ENCODE assay signal across 19 cellular contexts in the genomic region with DNA sequence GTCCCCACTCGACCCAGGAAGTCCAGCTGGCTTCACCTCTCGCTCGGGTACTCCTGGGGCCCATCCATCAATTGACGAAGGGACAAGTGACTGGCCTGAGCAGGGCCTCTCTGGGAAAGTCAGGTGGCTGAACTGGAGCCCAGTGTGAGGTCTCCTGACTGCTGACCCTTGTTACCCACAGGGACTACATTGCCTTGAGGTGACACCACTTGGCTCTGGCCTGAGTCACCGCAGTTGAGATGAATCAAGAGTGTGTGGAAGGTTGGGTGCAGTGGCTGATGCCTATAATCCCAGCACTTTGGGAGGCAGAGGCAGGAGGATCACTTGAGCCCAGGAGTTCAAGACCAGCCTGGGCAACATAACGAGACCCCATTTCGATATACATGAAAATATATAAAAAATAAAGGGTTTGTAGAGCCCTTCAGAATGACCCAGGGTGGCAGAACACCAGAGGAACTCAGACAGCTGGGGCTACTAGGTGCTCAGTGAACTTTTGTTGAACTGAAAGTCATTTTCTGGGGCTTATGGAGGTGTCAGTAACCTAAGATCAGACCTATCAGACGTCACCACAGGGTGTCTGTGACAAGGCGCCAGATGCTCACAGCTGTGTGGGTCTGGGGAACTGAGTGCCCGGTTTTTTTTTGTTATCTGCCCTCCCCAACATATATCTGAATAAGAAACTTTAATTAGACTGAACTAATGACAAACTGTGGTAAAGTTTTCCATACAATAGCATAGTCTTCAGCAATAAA.
"Had no signal": no experiment of that assay in that cellular context is flagged by ENCODE, and none has a peak within 500 bp of the region (broad histone marks: within the 10 kb centered on the region; RNA-seq: fewer than 3 reads in every experiment).

No MANE protein-coding gene starts in this region.

- ATAC-seq: SK-N-SH treated with all-trans-retinoic acid at 6 μM for 48 hours had no signal

- FAIRE-seq: HTR-8/SVneo had no signal

- H3K27ac ChIP-seq: HL-60, RWPE1 had no signal

- DNase-seq: KBM-7, MM.1S, NCI-H1048, NCI-H1105, NCI-H1417, NCI-H1436 treated with DMSO at 0.1 percent for 48 hours, NCI-H1694, NCI-H187 treated with DMSO at 0.1 percent for 48 hours, NCI-H2029 treated with DMSO at 0.1 percent for 48 hours, NCI-H226, NCI-H446, NCI-H510A, NCI-H524 treated with DMSO at 0.1 percent for 48 hours, SHP77, T-helper 1 cell had no signal
